Comparison of ENCODE assay signal across 23 cellular contexts in genomic region chr3:99919694-99920093, GRCh38.
A peak's percentile ranks its signal among the peaks of the same experiment; 100 is the strongest.
DNase-seq lines count a peak whose midpoint lies in the region; ATAC-seq and TF ChIP-seq lines count a peak whose summit lies in the region.
"Had no signal": no experiment of that assay in that cellular context is flagged by ENCODE, and none has a peak within 500 bp of the region (broad histone marks: within the 10 kb centered on the region; RNA-seq: fewer than 3 reads in every experiment).

No MANE protein-coding gene starts in this region.

- peak overlapping the region; percentile 46 for H3K27ac Mint-ChIP-seq in osteocyte (ENCODE audit: unreplicated experiment)
- H3K27ac Mint-ChIP-seq in stimulated activated effector memory CD8-positive, alpha-beta T cell treated with anti-CD3 and anti-CD28 coated beads, Interleukin-12 subunit alpha, Interleukin-12 subunit beta, amount 100 ng/mL, for 72 hours: no peak overlapping the region
- H3K27ac Mint-ChIP-seq: activated B cell treated with CpG ODN at 0.5 μM for 24 hours; activated naive CD8-positive, alpha-beta T cell; activated T-helper 2 cell treated with anti-CD3 and anti-CD28 coated beads, Interferon-gamma antibody, Interleukin-2, Interleukin-4, amounts not matched to agents 10 μg/mL and 5 μg/mL and 100 μg/mL, durations not matched to agents 14 hours and 24 hours and 36 hours; stimulated activated naive CD8-positive, alpha-beta T cell treated with anti-CD3 and anti-CD28 coated beads, Interleukin-15, amount 100 ng/mL, for 72 hours had no signal

- no peak for TF ChIP-seq POLR2A in uterus (IDR thresholded peaks at IDR 0.05)
- no peak for TF ChIP-seq POLR2A in erythroblast (IDR thresholded peaks at IDR 0.05; ENCODE audit: low read length)

- no peak overlapping the region for H3K4me3 ChIP-seq in right cardiac atrium (ENCODE audit: low read length)
- no peak overlapping the region for H3K4me3 ChIP-seq in uterus
- H3K4me3 ChIP-seq: GM12878, lung had no signal

- H3K9me3 ChIP-seq in right cardiac atrium (ENCODE audit: control insufficient read depth, low read length) (no peaks in the 10 kb centered on the region), uterus (no peaks in the 10 kb centered on the region)
- H3K9me3 ChIP-seq: BE2C had no signal

- intact Hi-C loops in right cardiac atrium (cut with DNase I) (loop anchor here in 2 of 4 donors (10.0 kb wide), 1 partner anchor 45 kb away; no protein-coding TSS in a partner anchor), Right ventricle myocardium inferior (cut with DNase I) (loop anchor here (2.0 to 5.0 kb wide), 2 partner anchors 41 to 123 kb away; no protein-coding TSS in a partner anchor), uterus (cut with DNase I; ENCODE audit: low total_unique reads) (no loop called here)

- H3K9me3 Mint-ChIP-seq in osteocyte (ENCODE audit: unreplicated experiment): no peaks in the 10 kb centered on the region
- H3K9me3 Mint-ChIP-seq in stimulated activated effector memory CD8-positive, alpha-beta T cell treated with anti-CD3 and anti-CD28 coated beads, Interleukin-12 subunit alpha, Interleukin-12 subunit beta, amount 100 ng/mL, for 72 hours: no peaks in the 10 kb centered on the region
- H3K9me3 Mint-ChIP-seq: activated B cell treated with CpG ODN at 0.5 μM for 24 hours; activated T-helper 2 cell treated with anti-CD3 and anti-CD28 coated beads, Interferon-gamma antibody, Interleukin-2, Interleukin-4, amounts not matched to agents 10 μg/mL and 5 μg/mL and 100 μg/mL, durations not matched to agents 14 hours and 24 hours and 36 hours had no signal

- no peaks in the 10 kb centered on the region for H3K27me3 Mint-ChIP-seq in osteocyte (ENCODE audit: unreplicated experiment)
- H3K27me3 Mint-ChIP-seq: activated B cell treated with CpG ODN at 0.5 μM for 24 hours; activated naive CD8-positive, alpha-beta T cell; stimulated activated naive CD8-positive, alpha-beta T cell treated with anti-CD3 and anti-CD28 coated beads, Interleukin-15, amount 100 ng/mL, for 72 hours had no signal

- no peaks in the 10 kb centered on the region for H3K27me3 ChIP-seq in right cardiac atrium (ENCODE audit: control insufficient read depth, insufficient read depth)
- H3K27me3 ChIP-seq in uterus: no peaks in the 10 kb centered on the region
- H3K27me3 ChIP-seq: BE2C had no signal

- ATAC-seq in right cardiac atrium (no peak), Right ventricle myocardium inferior (no peak), HG03139 (IDR thresholded peaks at IDR 0.05; ENCODE audit: unreplicated experiment) (no peak)
- no peak for ATAC-seq in stimulated activated effector memory CD8-positive, alpha-beta T cell treated with anti-CD3 and anti-CD28 coated beads, Interleukin-12 subunit alpha, Interleukin-12 subunit beta, amount 100 ng/mL, for 72 hours
- ATAC-seq: GM12878; stimulated activated naive CD8-positive, alpha-beta T cell treated with anti-CD3 and anti-CD28 coated beads, Interleukin-15, amount 100 ng/mL, for 72 hours had no signal

- no peak overlapping the region for H3K4me3 Mint-ChIP-seq in osteocyte (ENCODE audit: unreplicated experiment)
- H3K4me3 Mint-ChIP-seq in stimulated activated effector memory CD8-positive, alpha-beta T cell treated with anti-CD3 and anti-CD28 coated beads, Interleukin-12 subunit alpha, Interleukin-12 subunit beta, amount 100 ng/mL, for 72 hours: no peak overlapping the region
- H3K4me3 Mint-ChIP-seq: activated B cell treated with CpG ODN at 0.5 μM for 24 hours; activated naive CD8-positive, alpha-beta T cell; stimulated activated naive CD8-positive, alpha-beta T cell treated with anti-CD3 and anti-CD28 coated beads, Interleukin-15, amount 100 ng/mL, for 72 hours had no signal

- TF ChIP-seq CTCF in osteocyte (IDR thresholded peaks at IDR 0.05): no peak
- TF ChIP-seq CTCF in uterus (IDR thresholded peaks at IDR 0.05): no peak

- DNase-seq in right cardiac atrium (no peak), Right ventricle myocardium inferior (ENCODE audit: missing footprints) (no peak), dermis blood vessel endothelial cell (peak; percentile 9), osteocyte (ENCODE audit: extremely low spot score, unreplicated experiment) (no peak), uterus (no peak), erythroblast (lab: John Stamatoyannopoulos, UW) (no peak)
- DNase-seq in stimulated activated effector memory CD8-positive, alpha-beta T cell treated with anti-CD3 and anti-CD28 coated beads, Interleukin-12 subunit alpha, Interleukin-12 subunit beta, amount 100 ng/mL, for 72 hours (ENCODE audit: low spot score in 2 of 2): no peak
- DNase-seq: activated B cell treated with CpG ODN at 0.5 μM for 24 hours; activated CD4-positive, alpha-beta T cell treated with anti-CD3 and anti-CD28 coated beads, Interleukin-2, amount 50 U/mL, for 4 hours; activated CD8-positive, alpha-beta memory T cell treated with anti-CD3 and anti-CD28 coated beads, Interleukin-2, amount 50 U/mL, for 4 hours; BE2C; cerebellar nuclear complex; DMS79; effector CD8-positive, alpha-beta T cell; NK-92 treated with Interleukin-12 subunit alpha and Interleukin-12 subunit beta, amount 100 ng/mL, for 24 hours; stimulated activated CD4-positive, alpha-beta T cell treated with anti-CD3 and anti-CD28 coated beads, Interleukin-12 subunit alpha, Interleukin-12 subunit beta, amount 100 ng/mL, for 4 hours; stimulated activated naive CD8-positive, alpha-beta T cell treated with anti-CD3 and anti-CD28 coated beads, Interleukin-15, amount 100 ng/mL, for 72 hours; T1000 had no signal

- H3K27ac ChIP-seq in right cardiac atrium (ENCODE audit: low read length) (peak overlapping the region; percentile 83), uterus (peak overlapping the region; percentile 22 to 36)

- H3K36me3 Mint-ChIP-seq in osteocyte (ENCODE audit: unreplicated experiment): no peaks in the 10 kb centered on the region
- no peaks in the 10 kb centered on the region for H3K36me3 Mint-ChIP-seq in stimulated activated effector memory CD8-positive, alpha-beta T cell treated with anti-CD3 and anti-CD28 coated beads, Interleukin-12 subunit alpha, Interleukin-12 subunit beta, amount 100 ng/mL, for 72 hours

- peaks cover 41% of the 10 kb centered on the region for H3K4me1 Mint-ChIP-seq in osteocyte (ENCODE audit: unreplicated experiment)
- H3K4me1 Mint-ChIP-seq in stimulated activated effector memory CD8-positive, alpha-beta T cell treated with anti-CD3 and anti-CD28 coated beads, Interleukin-12 subunit alpha, Interleukin-12 subunit beta, amount 100 ng/mL, for 72 hours: no peaks in the 10 kb centered on the region
- H3K4me1 Mint-ChIP-seq: stimulated activated naive CD8-positive, alpha-beta T cell treated with anti-CD3 and anti-CD28 coated beads, Interleukin-15, amount 100 ng/mL, for 72 hours had no signal

- H3K36me3 ChIP-seq in uterus: no peaks in the 10 kb centered on the region
- H3K36me3 ChIP-seq: BE2C had no signal

- H3K4me1 ChIP-seq in right cardiac atrium (ENCODE audit: control insufficient read depth, insufficient read depth, low read length): peaks cover 6% of the 10 kb centered on the region
- no peaks in the 10 kb centered on the region for H3K4me1 ChIP-seq in uterus
